ENCODE assay signal across 8 cellular contexts in the genomic region with DNA sequence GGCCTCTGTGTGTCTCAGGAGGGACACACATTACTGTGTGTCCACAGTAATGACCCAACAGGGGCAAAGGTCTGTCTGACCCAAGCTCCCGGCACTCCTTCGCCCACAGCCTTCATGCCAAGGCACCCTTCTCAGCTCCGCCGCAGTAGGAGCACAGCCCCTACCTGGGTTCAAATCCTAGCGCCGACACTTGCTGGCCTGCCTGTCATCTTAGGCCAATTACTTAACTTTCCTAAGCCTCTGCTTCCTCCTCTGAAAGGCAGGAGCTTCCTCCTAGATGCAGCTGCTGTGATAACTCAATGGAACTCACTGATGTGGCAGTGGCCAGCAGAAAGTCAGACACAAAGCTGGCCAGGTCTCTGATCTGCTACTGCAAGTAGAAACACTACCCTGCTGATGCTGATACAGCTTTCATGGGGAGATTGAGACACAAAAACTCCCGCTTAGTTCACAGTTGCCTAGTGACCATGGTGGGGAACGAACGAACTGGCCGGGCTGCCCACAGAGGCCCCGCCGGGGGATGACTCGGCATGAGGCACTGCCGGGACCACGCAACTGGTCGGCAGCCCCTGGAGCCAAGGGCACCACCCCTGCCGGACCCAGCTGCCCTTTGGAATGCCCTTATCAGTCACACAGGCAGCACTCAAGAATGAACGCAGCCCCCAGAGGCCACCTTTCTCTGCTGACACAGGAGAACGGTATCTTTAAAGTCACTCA. TPM values are rescaled to one million over a fixed set of nuclear protein-coding genes. Genes with fewer than 3 reads are reported as not detected.
DNase-seq lines count a peak whose midpoint lies in the region; ATAC-seq, FAIRE-seq and TF ChIP-seq lines count a peak whose summit lies in the region.

No MANE protein-coding gene starts in this region.

- H3K27ac Mint-ChIP-seq in effector memory CD8-positive, alpha-beta T cell: peak overlapping the region; percentile 93 to 97
- peak overlapping the region; percentile 85 to 97 (median 88) for H3K27ac Mint-ChIP-seq in nephron

- no peaks in the 10 kb centered on the region for H3K9me3 Mint-ChIP-seq in effector memory CD8-positive, alpha-beta T cell
- H3K9me3 Mint-ChIP-seq in nephron: no peaks in the 10 kb centered on the region

- peak overlapping the region; percentile 85 to 92 for H3K4me3 Mint-ChIP-seq in effector memory CD8-positive, alpha-beta T cell
- H3K4me3 Mint-ChIP-seq in nephron: peak overlapping the region; percentile 19 to 54 (median 30)

- DNase-seq in ELF-1 (ENCODE audit: low read depth, low spot score) (peak; percentile 68), RCC 7860 (ENCODE audit: low spot score) (peak; percentile 83), urothelium cell line (ENCODE audit: low spot score) (no peak), SK-N-DZ (ENCODE audit: low spot score) (no peak), DMS53 (lab: John Stamatoyannopoulos, UW) (no peak)
- DNase-seq in effector memory CD8-positive, alpha-beta T cell: no peak

- H3K4me1 Mint-ChIP-seq in effector memory CD8-positive, alpha-beta T cell (ENCODE audit: low read depth in 2 of 2): peaks cover 81% of the 10 kb centered on the region in 2 donors
- peaks cover 79% of the 10 kb centered on the region for H3K4me1 Mint-ChIP-seq in nephron

- no peak for ATAC-seq in effector memory CD8-positive, alpha-beta T cell (replicated peaks)
- ATAC-seq in HG03571 (IDR thresholded peaks at IDR 0.05; ENCODE audit: unreplicated experiment): no peak

- FAIRE-seq in RCC 7860 (lab: Jason Lieb, UNC) (no peak), urothelium cell line (lab: Jason Lieb, UNC) (no peak)

- H3K36me3 Mint-ChIP-seq in effector memory CD8-positive, alpha-beta T cell (ENCODE audit: insufficient read depth): peaks cover 98% of the 10 kb centered on the region
- H3K36me3 Mint-ChIP-seq in nephron (ENCODE audit: low read depth): peaks cover 33% of the 10 kb centered on the region

- peak in 1 of 3 experiments; percentile 6 for TF ChIP-seq CTCF in nephron (IDR thresholded peaks at IDR 0.05; ENCODE audit: unreplicated experiment in 3 of 3)

- H3K27me3 Mint-ChIP-seq in effector memory CD8-positive, alpha-beta T cell: no peaks in the 10 kb centered on the region
- H3K27me3 Mint-ChIP-seq in nephron (ENCODE audit: low read depth): no peaks in the 10 kb centered on the region

RNA-seq across cellular contexts. Expression of gene EHD1, which starts 8.1 kb away (rescaled TPM):
- polyA plus RNA-seq in SK-N-DZ (2014; cell fraction: cytosol; rRNA removed): 28.2 TPM in 2 replicates
- polyA plus RNA-seq in SK-N-DZ (2014; cell fraction: nucleus; rRNA removed): 8.5 and 14.2 TPM in 2 replicates

RNA-seq across cellular contexts. Expression of gene CDC42BPG, which starts 25.9 kb away (rescaled TPM):
- 0.17 and 0.73 TPM in 2 replicates for polyA plus RNA-seq in SK-N-DZ (2014; cell fraction: cytosol; rRNA removed)
- polyA plus RNA-seq in SK-N-DZ (2014; cell fraction: nucleus; rRNA removed): 1.4 and 1.8 TPM in 2 replicates

RNA-seq across cellular contexts. Expression of gene ATG2A, which starts 46.7 kb away (rescaled TPM):
- polyA plus RNA-seq in SK-N-DZ (2014; cell fraction: cytosol; rRNA removed): 5.0 and 5.6 TPM in 2 replicates
- polyA plus RNA-seq in SK-N-DZ (2014; cell fraction: nucleus; rRNA removed): 18.2 and 29.8 TPM in 2 replicates

RNA-seq across cellular contexts. Expression of gene PPP2R5B, which starts 54.2 kb away (rescaled TPM):
- 4.8 and 5.5 TPM in 2 replicates for polyA plus RNA-seq in SK-N-DZ (2014; cell fraction: cytosol; rRNA removed)
- 10.7 and 18.2 TPM in 2 replicates for polyA plus RNA-seq in SK-N-DZ (2014; cell fraction: nucleus; rRNA removed)

RNA-seq across cellular contexts. Expression of gene MEN1, which starts 60.0 kb away (rescaled TPM):
- 21.2 and 26.8 TPM in 2 replicates for polyA plus RNA-seq in SK-N-DZ (2014; cell fraction: cytosol; rRNA removed)
- polyA plus RNA-seq in SK-N-DZ (2014; cell fraction: nucleus; rRNA removed): 40.7 and 64.0 TPM in 2 replicates

Comparison
In these comparisons a context has a peak if more than half of its experiments do, and no peak if none do; other contexts are left out.
1. DNase-seq: peak in ELF-1 (single experiment) and RCC 7860 (single experiment); none in effector memory CD8-positive, alpha-beta T cell (0 of 3), urothelium cell line (single experiment), SK-N-DZ (single experiment) and DMS53 (single experiment).